1 cellular context compared by ENCODE assay signal in genomic region chr1:185917646-185918045, GRCh38.
TF ChIP-seq lines count a peak whose summit lies in the region.

No MANE protein-coding gene starts in this region.

TF ChIP-seq in GM23338, 12 proteins besides CTCF, POLR2A, EP300 and RAD21 (continued from another document):
- TF ChIP-seq, protein P1, sequence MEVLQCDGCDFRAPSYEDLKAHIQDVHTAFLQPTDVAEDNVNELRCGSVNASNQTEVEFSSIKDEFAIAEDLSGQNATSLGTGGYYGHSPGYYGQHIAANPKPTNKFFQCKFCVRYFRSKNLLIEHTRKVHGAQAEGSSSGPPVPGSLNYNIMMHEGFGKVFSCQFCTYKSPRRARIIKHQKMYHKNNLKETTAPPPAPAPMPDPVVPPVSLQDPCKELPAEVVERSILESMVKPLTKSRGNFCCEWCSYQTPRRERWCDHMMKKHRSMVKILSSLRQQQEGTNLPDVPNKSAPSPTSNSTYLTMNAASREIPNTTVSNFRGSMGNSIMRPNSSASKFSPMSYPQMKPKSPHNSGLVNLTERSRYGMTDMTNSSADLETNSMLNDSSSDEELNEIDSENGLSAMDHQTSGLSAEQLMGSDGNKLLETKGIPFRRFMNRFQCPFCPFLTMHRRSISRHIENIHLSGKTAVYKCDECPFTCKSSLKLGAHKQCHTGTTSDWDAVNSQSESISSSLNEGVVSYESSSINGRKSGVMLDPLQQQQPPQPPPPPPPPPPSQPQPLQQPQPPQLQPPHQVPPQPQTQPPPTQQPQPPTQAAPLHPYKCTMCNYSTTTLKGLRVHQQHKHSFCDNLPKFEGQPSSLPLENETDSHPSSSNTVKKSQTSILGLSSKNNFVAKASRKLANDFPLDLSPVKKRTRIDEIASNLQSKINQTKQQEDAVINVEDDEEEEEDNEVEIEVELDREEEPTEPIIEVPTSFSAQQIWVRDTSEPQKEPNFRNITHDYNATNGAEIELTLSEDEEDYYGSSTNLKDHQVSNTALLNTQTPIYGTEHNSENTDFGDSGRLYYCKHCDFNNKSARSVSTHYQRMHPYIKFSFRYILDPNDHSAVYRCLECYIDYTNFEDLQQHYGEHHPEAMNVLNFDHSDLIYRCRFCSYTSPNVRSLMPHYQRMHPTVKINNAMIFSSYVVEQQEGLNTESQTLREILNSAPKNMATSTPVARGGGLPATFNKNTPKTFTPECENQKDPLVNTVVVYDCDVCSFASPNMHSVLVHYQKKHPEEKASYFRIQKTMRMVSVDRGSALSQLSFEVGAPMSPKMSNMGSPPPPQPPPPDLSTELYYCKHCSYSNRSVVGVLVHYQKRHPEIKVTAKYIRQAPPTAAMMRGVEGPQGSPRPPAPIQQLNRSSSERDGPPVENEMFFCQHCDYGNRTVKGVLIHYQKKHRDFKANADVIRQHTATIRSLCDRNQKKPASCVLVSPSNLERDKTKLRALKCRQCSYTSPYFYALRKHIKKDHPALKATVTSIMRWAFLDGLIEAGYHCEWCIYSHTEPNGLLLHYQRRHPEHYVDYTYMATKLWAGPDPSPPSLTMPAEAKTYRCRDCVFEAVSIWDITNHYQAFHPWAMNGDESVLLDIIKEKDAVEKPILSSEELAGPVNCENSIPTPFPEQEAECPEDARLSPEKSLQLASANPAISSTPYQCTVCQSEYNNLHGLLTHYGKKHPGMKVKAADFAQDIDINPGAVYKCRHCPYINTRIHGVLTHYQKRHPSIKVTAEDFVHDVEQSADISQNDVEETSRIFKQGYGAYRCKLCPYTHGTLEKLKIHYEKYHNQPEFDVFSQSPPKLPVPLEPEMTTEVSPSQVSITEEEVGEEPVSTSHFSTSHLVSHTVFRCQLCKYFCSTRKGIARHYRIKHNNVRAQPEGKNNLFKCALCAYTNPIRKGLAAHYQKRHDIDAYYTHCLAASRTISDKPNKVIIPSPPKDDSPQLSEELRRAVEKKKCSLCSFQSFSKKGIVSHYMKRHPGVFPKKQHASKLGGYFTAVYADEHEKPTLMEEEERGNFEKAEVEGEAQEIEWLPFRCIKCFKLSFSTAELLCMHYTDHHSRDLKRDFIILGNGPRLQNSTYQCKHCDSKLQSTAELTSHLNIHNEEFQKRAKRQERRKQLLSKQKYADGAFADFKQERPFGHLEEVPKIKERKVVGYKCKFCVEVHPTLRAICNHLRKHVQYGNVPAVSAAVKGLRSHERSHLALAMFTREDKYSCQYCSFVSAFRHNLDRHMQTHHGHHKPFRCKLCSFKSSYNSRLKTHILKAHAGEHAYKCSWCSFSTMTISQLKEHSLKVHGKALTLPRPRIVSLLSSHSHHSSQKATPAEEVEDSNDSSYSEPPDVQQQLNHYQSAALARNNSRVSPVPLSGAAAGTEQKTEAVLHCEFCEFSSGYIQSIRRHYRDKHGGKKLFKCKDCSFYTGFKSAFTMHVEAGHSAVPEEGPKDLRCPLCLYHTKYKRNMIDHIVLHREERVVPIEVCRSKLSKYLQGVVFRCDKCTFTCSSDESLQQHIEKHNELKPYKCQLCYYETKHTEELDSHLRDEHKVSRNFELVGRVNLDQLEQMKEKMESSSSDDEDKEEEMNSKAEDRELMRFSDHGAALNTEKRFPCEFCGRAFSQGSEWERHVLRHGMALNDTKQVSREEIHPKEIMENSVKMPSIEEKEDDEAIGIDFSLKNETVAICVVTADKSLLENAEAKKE (CRISPR knock-in tag; IDR thresholded peaks at IDR 0.05) = peak; percentile 92
- TF ChIP-seq EZH2phosphoT487 (IDR thresholded peaks at IDR 0.05; ENCODE audit: unreplicated experiment) (no peak), REST (IDR thresholded peaks at IDR 0.05; ENCODE audit: unreplicated experiment) (peak; percentile 87)
